In the genomic region with DNA sequence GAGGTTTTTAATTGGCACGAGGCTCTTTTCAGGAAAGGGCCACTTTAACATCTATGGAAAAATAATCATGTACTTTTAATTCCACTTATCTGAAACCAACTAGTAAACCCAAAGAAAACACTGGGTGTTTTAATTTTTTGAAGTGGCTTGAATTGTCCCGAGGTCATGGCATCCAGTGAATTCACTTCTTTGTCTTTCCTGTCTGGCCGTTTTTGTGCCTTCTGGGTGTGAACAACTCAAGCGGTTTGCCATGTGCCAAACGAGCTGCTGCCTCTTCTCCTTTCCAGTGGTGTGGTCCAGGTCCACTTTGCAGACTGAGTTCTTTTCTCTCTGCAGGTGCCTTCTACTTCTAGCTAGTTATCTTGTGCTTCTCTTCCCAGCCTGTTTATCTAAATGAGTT, we compare ENCODE assay signal across 16 cellular contexts.
"Had no signal": no experiment of that assay in that cellular context is flagged by ENCODE, and none has a peak within 500 bp of the region (broad histone marks: within the 10 kb centered on the region; RNA-seq: fewer than 3 reads in every experiment).

No MANE protein-coding gene starts in this region.

- H3K27me3 Mint-ChIP-seq: activated CD8-positive, alpha-beta T cell treated with anti-CD3 and anti-CD28 coated beads for 36 hours; activated naive CD8-positive, alpha-beta T cell; naive thymus-derived CD4-positive, alpha-beta T cell; stimulated activated memory B cell treated with anti-CD40 and anti-IgM and Interleukin-4, amounts not matched to agents 10 μg/mL and 1 μg/mL and 100 μg/mL, for 72 hours had no signal

- H3K4me3 Mint-ChIP-seq: activated CD8-positive, alpha-beta T cell treated with anti-CD3 and anti-CD28 coated beads for 36 hours; activated naive CD8-positive, alpha-beta T cell; naive thymus-derived CD4-positive, alpha-beta T cell; stimulated activated memory B cell treated with anti-CD40 and anti-IgM and Interleukin-4, amounts not matched to agents 10 μg/mL and 1 μg/mL and 100 μg/mL, for 72 hours; WTC11 had no signal

- ATAC-seq: activated CD8-positive, alpha-beta T cell treated with anti-CD3 and anti-CD28 coated beads for 36 hours; body of pancreas; mucosa of descending colon; naive thymus-derived CD4-positive, alpha-beta T cell; stimulated activated memory B cell treated with anti-CD40 and anti-IgM and Interleukin-4, amounts not matched to agents 10 μg/mL and 1 μg/mL and 100 μg/mL, for 72 hours; WTC11 had no signal

- H3K4me1 Mint-ChIP-seq: naive thymus-derived CD4-positive, alpha-beta T cell; stimulated activated memory B cell treated with anti-CD40 and anti-IgM and Interleukin-4, amounts not matched to agents 10 μg/mL and 1 μg/mL and 100 μg/mL, for 72 hours had no signal

- H3K27ac Mint-ChIP-seq: activated CD8-positive, alpha-beta T cell treated with anti-CD3 and anti-CD28 coated beads for 36 hours; activated naive CD8-positive, alpha-beta T cell; naive thymus-derived CD4-positive, alpha-beta T cell; stimulated activated memory B cell treated with anti-CD40 and anti-IgM and Interleukin-4, amounts not matched to agents 10 μg/mL and 1 μg/mL and 100 μg/mL, for 72 hours had no signal

- DNase-seq: activated CD4-positive, alpha-beta T cell treated with anti-CD3 and anti-CD28 coated beads for 4 hours; activated CD8-positive, alpha-beta T cell treated with anti-CD3 and anti-CD28 coated beads for 36 hours; activated effector memory CD4-positive, alpha-beta T cell treated with anti-CD3 and anti-CD28 coated beads, Interleukin-2, amount 50 U/mL, for 16 hours; activated T-cell treated with anti-CD3 and anti-CD28 coated beads, Interleukin-2, amount 50 U/mL, for 48 hours; amniotic stem cell; body of pancreas; caudate nucleus; esophagus squamous epithelium; hypothalamus; left ventricle myocardium inferior; mucosa of descending colon; naive thymus-derived CD4-positive, alpha-beta T cell; stimulated activated CD4-positive, alpha-beta T cell treated with anti-CD3 and anti-CD28 coated beads, Interleukin-2, amount 100 ng/mL, for 48 hours had no signal

- H3K9me3 Mint-ChIP-seq: activated CD8-positive, alpha-beta T cell treated with anti-CD3 and anti-CD28 coated beads for 36 hours had no signal

- H3K36me3 Mint-ChIP-seq: activated naive CD8-positive, alpha-beta T cell; naive thymus-derived CD4-positive, alpha-beta T cell; stimulated activated memory B cell treated with anti-CD40 and anti-IgM and Interleukin-4, amounts not matched to agents 10 μg/mL and 1 μg/mL and 100 μg/mL, for 72 hours had no signal
